In the genomic region with DNA sequence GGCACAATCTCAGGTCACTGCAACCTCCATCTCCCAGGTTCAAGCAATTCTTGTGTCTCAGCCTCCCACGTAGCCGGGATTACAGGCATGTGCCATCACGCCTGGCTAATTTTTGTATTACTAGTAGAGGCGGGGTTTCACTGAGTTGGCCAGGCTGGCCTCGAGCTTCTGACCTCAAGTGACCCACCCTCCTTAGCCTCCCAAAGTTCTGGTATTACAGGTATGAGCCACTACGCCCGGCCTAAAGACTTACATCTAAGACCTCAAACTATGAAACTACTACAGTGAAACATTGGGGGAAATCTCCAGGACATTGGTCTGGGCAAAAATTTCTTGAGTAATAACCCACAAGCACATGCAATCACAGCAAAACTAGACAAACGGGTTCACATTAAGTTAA, we compare ENCODE assay signal across 17 cellular contexts. TPM values are rescaled to one million over a fixed set of nuclear protein-coding genes. Genes with fewer than 3 reads are reported as not detected.
DNase-seq lines count a peak whose midpoint lies in the region; ATAC-seq and TF ChIP-seq lines count a peak whose summit lies in the region.
"Had no signal": no experiment of that assay in that cellular context is flagged by ENCODE, and none has a peak within 500 bp of the region (broad histone marks: within the 10 kb centered on the region; RNA-seq: fewer than 3 reads in every experiment).

No MANE protein-coding gene starts in this region.

- H3K4me1 ChIP-seq in RWPE2 (ENCODE audit: insufficient read depth, poor library complexity, severe bottlenecking) (peaks cover 11% of the 10 kb centered on the region), thyroid gland (peaks cover 6 to 8% of the 10 kb centered on the region in 2 donors)
- H3K4me1 ChIP-seq in effector memory CD4-positive, alpha-beta T cell (ENCODE audit: control insufficient read depth, insufficient read depth, low read length, poor library complexity, severe bottlenecking): no peaks in the 10 kb centered on the region

- ATAC-seq in RWPE2 (ENCODE audit: low read depth) (peak; percentile 74), HG03025 (IDR thresholded peaks at IDR 0.05; ENCODE audit: low FRiP score, unreplicated experiment) (no peak)

- no peak overlapping the region for H3K4me3 ChIP-seq in RWPE2 (ENCODE audit: severe bottlenecking)
- H3K4me3 ChIP-seq in epithelial cell of esophagus (ENCODE audit: low read length): no peak overlapping the region
- no peak overlapping the region for H3K4me3 ChIP-seq in kidney epithelial cell (ENCODE audit: low read depth, low read length)
- H3K4me3 ChIP-seq in thyroid gland (replicated peaks in 1 of 3): no peak overlapping the region
- H3K4me3 ChIP-seq in effector memory CD4-positive, alpha-beta T cell (ENCODE audit: insufficient read depth, low read depth, low read length, poor library complexity, severe bottlenecking): no peak overlapping the region
- H3K4me3 ChIP-seq: BLaER1 treated with 17β-estradiol and CSF1 and Interleukin-3, amounts not matched to agents 10 nM and 100 nM had no signal

- no peak for TF ChIP-seq POLR2A in thyroid gland (IDR thresholded peaks at IDR 0.05)

- H3K27ac ChIP-seq in RWPE2 (ENCODE audit: poor library complexity, severe bottlenecking) (peak overlapping the region; percentile 28), thyroid gland (no peak overlapping the region)
- H3K27ac ChIP-seq in effector memory CD4-positive, alpha-beta T cell (ENCODE audit: insufficient read depth, low read length, poor library complexity, severe bottlenecking): no peak overlapping the region
- H3K27ac ChIP-seq: BLaER1 treated with 17β-estradiol and CSF1 and Interleukin-3, amounts not matched to agents 10 nM and 100 nM had no signal

- intact Hi-C loops in thyroid gland (cut with DNase I): no loop called here

- H3K27me3 ChIP-seq in RWPE2 (ENCODE audit: insufficient read depth, poor library complexity, severe bottlenecking) (no peaks in the 10 kb centered on the region), kidney epithelial cell (ENCODE audit: control insufficient read depth, insufficient read depth, low read length) (no peaks in the 10 kb centered on the region), thyroid gland (no peaks in the 10 kb centered on the region)
- no peaks in the 10 kb centered on the region for H3K27me3 ChIP-seq in effector memory CD4-positive, alpha-beta T cell (replicated peaks; ENCODE audit: control insufficient read depth, insufficient read depth, low read length, poor library complexity, severe bottlenecking)
- H3K27me3 ChIP-seq: BLaER1 treated with 17β-estradiol and CSF1 and Interleukin-3, amounts not matched to agents 10 nM and 100 nM had no signal

- no peaks in the 10 kb centered on the region for H3K9me3 ChIP-seq in RWPE2 (ENCODE audit: severe bottlenecking)
- H3K9me3 ChIP-seq in thyroid gland: no peaks in the 10 kb centered on the region
- H3K9me3 ChIP-seq in effector memory CD4-positive, alpha-beta T cell (ENCODE audit: control insufficient read depth, low read length): no peaks in the 10 kb centered on the region
- H3K9me3 ChIP-seq: BLaER1 treated with 17β-estradiol and CSF1 and Interleukin-3, amounts not matched to agents 10 nM and 100 nM had no signal

- H3K36me3 ChIP-seq in RWPE2 (ENCODE audit: low read depth) (no peaks in the 10 kb centered on the region), kidney epithelial cell (ENCODE audit: control insufficient read depth, insufficient read depth, low read length) (no peaks in the 10 kb centered on the region), thyroid gland (no peaks in the 10 kb centered on the region)
- no peaks in the 10 kb centered on the region for H3K36me3 ChIP-seq in effector memory CD4-positive, alpha-beta T cell (ENCODE audit: control insufficient read depth, insufficient read depth, low read length)
- H3K36me3 ChIP-seq: BLaER1 treated with 17β-estradiol and CSF1 and Interleukin-3, amounts not matched to agents 10 nM and 100 nM had no signal

- TF ChIP-seq CTCF in RWPE2 (IDR thresholded peaks at IDR 0.05; ENCODE audit: poor library complexity, severe bottlenecking): no peak
- TF ChIP-seq CTCF in epithelial cell of esophagus (IDR thresholded peaks at IDR 0.05; ENCODE audit: insufficient read depth, low read depth, low read length, missing control alignments): no peak
- no peak for TF ChIP-seq CTCF in kidney epithelial cell (IDR thresholded peaks at IDR 0.05; ENCODE audit: insufficient read depth, low read length, poor library complexity, severe bottlenecking)
- no peak for TF ChIP-seq CTCF in thyroid gland (IDR thresholded peaks at IDR 0.05)

- DNase-seq in RWPE2 (ENCODE audit: low spot score) (no peak), epithelial cell of esophagus (ENCODE audit: low read depth) (peak; percentile 95), kidney epithelial cell (ENCODE audit: low read depth) (peak; percentile 25), thyroid gland (peak; percentile 50 to 56), activated gamma-delta T cell treated with Interleukin-2 at 50 U/mL for 16 hours (no peak), HuH-7 (ENCODE audit: low spot score) (no peak)
- no peak for DNase-seq in effector memory CD4-positive, alpha-beta T cell
- DNase-seq: ACHN; CD4-positive, CD25-positive, alpha-beta regulatory T cell; DMS53; GF-D8; HCEC 1CT; HFFc6 had no signal

- 28 to 41% methylated on average over 8 of the region's 8 CpGs for WGBS in thyroid gland, 2 donors

RNA-seq across cellular contexts. Expression of a gene that starts 13.8 kb away (rescaled TPM):
- total RNA-seq in kidney epithelial cell: 0.38 and 0.48 TPM in 2 replicates
- total RNA-seq in thyroid gland: 1 to 10 TPM in 3 of 4 donors, under 1 TPM in 1; 0.94 to 5.1 (median 1.5) TPM
- total RNA-seq: A172; CD4-positive, CD25-positive, alpha-beta regulatory T cell; H4; HFFc6 had no signal

Comparison
In these comparisons a context has a peak if more than half of its experiments do, and no peak if none do; other contexts are left out.
1. DNase-seq: peak in epithelial cell of esophagus (single experiment), kidney epithelial cell (single experiment) and thyroid gland (2 of 2); none in RWPE2 (single experiment), effector memory CD4-positive, alpha-beta T cell (0 of 3), activated gamma-delta T cell treated with Interleukin-2 at 50 U/mL for 16 hours (single experiment) and HuH-7 (single experiment).